1 cellular context compared by ENCODE assay signal in the genomic region with DNA sequence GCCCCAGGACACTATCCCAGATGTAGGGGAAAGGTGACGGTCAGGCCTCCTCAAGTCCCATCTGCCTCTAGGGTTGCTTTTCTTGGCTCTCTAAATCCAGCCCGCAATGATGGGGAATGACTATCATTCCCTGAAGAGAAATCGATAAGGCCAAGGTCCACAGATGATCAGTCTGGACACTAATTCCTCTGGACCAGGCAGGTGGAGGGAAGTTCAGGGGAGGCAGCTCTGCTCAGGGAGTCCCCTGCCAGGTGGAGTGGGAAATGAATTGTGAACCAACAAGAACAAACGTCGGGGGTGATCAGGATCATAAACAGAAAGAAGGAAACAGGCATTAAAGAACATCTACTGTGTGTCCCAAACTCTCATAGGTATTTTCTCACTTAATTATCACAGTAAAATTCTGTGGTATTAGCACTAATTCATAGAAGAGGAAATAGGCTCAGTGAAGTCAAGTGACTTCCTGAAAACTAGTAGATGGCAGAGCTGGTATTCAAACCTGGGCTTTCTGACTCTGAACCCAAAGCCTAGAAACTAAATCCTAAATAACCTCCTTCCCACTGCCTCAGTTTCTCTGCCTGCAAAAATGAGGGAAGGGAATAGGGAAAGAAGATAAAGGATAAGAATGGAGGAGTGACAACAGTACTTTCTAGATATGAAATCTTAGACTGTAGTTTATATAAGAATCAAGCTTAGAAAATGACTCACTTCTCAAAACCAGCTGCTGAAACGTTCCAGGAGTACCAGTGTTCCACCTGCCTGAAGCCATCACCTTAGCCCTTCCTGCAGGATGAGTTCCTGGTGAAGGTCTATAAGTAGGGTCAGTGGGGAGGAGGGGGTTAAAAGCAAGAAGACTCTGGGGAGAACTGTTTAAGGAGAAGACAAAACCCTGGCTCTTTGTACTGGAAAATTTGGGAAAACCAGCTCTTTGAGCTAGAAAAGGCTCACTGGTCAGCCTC.
TF ChIP-seq lines count a peak whose summit lies in the region.

No MANE protein-coding gene starts in this region.

TF ChIP-seq in GM12878, 131 proteins besides CTCF, POLR2A, EP300 and RAD21 (continued from another document and continues in another):
- TF ChIP-seq, protein P1, sequence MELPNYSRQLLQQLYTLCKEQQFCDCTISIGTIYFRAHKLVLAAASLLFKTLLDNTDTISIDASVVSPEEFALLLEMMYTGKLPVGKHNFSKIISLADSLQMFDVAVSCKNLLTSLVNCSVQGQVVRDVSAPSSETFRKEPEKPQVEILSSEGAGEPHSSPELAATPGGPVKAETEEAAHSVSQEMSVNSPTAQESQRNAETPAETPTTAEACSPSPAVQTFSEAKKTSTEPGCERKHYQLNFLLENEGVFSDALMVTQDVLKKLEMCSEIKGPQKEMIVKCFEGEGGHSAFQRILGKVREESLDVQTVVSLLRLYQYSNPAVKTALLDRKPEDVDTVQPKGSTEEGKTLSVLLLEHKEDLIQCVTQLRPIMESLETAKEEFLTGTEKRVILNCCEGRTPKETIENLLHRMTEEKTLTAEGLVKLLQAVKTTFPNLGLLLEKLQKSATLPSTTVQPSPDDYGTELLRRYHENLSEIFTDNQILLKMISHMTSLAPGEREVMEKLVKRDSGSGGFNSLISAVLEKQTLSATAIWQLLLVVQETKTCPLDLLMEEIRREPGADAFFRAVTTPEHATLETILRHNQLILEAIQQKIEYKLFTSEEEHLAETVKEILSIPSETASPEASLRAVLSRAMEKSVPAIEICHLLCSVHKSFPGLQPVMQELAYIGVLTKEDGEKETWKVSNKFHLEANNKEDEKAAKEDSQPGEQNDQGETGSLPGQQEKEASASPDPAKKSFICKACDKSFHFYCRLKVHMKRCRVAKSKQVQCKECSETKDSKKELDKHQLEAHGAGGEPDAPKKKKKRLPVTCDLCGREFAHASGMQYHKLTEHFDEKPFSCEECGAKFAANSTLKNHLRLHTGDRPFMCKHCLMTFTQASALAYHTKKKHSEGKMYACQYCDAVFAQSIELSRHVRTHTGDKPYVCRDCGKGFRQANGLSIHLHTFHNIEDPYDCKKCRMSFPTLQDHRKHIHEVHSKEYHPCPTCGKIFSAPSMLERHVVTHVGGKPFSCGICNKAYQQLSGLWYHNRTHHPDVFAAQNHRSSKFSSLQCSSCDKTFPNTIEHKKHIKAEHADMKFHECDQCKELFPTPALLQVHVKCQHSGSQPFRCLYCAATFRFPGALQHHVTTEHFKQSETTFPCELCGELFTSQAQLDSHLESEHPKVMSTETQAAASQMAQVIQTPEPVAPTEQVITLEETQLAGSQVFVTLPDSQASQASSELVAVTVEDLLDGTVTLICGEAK (IDR thresholded peaks at IDR 0.05; ENCODE audit: borderline replicate concordance) = no peak; the same call in 1 of the 2 replicates
- TF ChIP-seq, protein P2, sequence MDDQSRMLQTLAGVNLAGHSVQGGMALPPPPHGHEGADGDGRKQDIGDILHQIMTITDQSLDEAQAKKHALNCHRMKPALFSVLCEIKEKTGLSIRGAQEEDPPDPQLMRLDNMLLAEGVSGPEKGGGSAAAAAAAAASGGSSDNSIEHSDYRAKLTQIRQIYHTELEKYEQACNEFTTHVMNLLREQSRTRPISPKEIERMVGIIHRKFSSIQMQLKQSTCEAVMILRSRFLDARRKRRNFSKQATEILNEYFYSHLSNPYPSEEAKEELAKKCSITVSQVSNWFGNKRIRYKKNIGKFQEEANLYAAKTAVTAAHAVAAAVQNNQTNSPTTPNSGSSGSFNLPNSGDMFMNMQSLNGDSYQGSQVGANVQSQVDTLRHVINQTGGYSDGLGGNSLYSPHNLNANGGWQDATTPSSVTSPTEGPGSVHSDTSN (IDR thresholded peaks at IDR 0.05; ENCODE audit: insufficient replicate concordance, low read depth, low read length) = no peak
- TF ChIP-seq CHD4 (IDR thresholded peaks at IDR 0.05) = no peak
- no peak for TF ChIP-seq RFX5 (IDR thresholded peaks at IDR 0.05; ENCODE audit: low read depth, low read length)
- TF ChIP-seq CBFB (IDR thresholded peaks at IDR 0.05; ENCODE audit: low read depth) = no peak
- TF ChIP-seq, protein P3, sequence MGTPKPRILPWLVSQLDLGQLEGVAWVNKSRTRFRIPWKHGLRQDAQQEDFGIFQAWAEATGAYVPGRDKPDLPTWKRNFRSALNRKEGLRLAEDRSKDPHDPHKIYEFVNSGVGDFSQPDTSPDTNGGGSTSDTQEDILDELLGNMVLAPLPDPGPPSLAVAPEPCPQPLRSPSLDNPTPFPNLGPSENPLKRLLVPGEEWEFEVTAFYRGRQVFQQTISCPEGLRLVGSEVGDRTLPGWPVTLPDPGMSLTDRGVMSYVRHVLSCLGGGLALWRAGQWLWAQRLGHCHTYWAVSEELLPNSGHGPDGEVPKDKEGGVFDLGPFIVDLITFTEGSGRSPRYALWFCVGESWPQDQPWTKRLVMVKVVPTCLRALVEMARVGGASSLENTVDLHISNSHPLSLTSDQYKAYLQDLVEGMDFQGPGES (IDR thresholded peaks at IDR 0.05) = no peak
- no peak for TF ChIP-seq EGR1 (IDR thresholded peaks at IDR 0.05; ENCODE audit: borderline replicate concordance in 1 of 2, low read depth in 2 of 2, low read length in 2 of 2)
- TF ChIP-seq BCL11A (IDR thresholded peaks at IDR 0.05; ENCODE audit: low read depth, low read length) = no peak
- peak; percentile 69 for TF ChIP-seq NR2F1 (conservative IDR thresholded peaks at IDR 0.05)
- TF ChIP-seq CHD2 (IDR thresholded peaks at IDR 0.05; ENCODE audit: borderline replicate concordance, low read depth, low read length) = peak; percentile 28; the same call in 1 of the 2 replicates
- TF ChIP-seq ZBED1 (IDR thresholded peaks at IDR 0.05; ENCODE audit: borderline replicate concordance) = no peak
- TF ChIP-seq ETV6 (conservative IDR thresholded peaks at IDR 0.05 in 1 of 2, IDR thresholded peaks at IDR 0.05 in 1 of 2; ENCODE audit: borderline replicate concordance in 1 of 2, low read depth in 1 of 2) = no peak; a peak in 1 of 4 replicates
- TF ChIP-seq, protein P4, sequence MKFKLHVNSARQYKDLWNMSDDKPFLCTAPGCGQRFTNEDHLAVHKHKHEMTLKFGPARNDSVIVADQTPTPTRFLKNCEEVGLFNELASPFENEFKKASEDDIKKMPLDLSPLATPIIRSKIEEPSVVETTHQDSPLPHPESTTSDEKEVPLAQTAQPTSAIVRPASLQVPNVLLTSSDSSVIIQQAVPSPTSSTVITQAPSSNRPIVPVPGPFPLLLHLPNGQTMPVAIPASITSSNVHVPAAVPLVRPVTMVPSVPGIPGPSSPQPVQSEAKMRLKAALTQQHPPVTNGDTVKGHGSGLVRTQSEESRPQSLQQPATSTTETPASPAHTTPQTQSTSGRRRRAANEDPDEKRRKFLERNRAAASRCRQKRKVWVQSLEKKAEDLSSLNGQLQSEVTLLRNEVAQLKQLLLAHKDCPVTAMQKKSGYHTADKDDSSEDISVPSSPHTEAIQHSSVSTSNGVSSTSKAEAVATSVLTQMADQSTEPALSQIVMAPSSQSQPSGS (IDR thresholded peaks at IDR 0.05; ENCODE audit: low read length) = no peak
- TF ChIP-seq, protein P5, sequence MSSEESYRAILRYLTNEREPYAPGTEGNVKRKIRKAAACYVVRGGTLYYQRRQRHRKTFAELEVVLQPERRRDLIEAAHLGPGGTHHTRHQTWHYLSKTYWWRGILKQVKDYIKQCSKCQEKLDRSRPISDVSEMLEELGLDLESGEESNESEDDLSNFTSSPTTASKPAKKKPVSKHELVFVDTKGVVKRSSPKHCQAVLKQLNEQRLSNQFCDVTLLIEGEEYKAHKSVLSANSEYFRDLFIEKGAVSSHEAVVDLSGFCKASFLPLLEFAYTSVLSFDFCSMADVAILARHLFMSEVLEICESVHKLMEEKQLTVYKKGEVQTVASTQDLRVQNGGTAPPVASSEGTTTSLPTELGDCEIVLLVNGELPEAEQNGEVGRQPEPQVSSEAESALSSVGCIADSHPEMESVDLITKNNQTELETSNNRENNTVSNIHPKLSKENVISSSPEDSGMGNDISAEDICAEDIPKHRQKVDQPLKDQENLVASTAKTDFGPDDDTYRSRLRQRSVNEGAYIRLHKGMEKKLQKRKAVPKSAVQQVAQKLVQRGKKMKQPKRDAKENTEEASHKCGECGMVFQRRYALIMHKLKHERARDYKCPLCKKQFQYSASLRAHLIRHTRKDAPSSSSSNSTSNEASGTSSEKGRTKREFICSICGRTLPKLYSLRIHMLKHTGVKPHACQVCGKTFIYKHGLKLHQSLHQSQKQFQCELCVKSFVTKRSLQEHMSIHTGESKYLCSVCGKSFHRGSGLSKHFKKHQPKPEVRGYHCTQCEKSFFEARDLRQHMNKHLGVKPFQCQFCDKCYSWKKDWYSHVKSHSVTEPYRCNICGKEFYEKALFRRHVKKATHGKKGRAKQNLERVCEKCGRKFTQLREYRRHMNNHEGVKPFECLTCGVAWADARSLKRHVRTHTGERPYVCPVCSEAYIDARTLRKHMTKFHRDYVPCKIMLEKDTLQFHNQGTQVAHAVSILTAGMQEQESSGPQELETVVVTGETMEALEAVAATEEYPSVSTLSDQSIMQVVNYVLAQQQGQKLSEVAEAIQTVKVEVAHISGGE (CRISPR knock-in tag; IDR thresholded peaks at IDR 0.05) = no peak
- peak; percentile 67 for TF ChIP-seq SPI1 (IDR thresholded peaks at IDR 0.05; ENCODE audit: borderline replicate concordance, insufficient read depth, low read depth, low read length)
- TF ChIP-seq MEF2B (IDR thresholded peaks at IDR 0.05; ENCODE audit: partially characterized antibody, poor library complexity, severe bottlenecking) = peak; percentile 40
- TF ChIP-seq, protein P6, sequence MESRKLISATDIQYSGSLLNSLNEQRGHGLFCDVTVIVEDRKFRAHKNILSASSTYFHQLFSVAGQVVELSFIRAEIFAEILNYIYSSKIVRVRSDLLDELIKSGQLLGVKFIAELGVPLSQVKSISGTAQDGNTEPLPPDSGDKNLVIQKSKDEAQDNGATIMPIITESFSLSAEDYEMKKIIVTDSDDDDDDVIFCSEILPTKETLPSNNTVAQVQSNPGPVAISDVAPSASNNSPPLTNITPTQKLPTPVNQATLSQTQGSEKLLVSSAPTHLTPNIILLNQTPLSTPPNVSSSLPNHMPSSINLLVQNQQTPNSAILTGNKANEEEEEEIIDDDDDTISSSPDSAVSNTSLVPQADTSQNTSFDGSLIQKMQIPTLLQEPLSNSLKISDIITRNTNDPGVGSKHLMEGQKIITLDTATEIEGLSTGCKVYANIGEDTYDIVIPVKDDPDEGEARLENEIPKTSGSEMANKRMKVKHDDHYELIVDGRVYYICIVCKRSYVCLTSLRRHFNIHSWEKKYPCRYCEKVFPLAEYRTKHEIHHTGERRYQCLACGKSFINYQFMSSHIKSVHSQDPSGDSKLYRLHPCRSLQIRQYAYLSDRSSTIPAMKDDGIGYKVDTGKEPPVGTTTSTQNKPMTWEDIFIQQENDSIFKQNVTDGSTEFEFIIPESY (IDR thresholded peaks at IDR 0.05) = no peak
- no peak for TF ChIP-seq LARP7 (IDR thresholded peaks at IDR 0.05)
- no peak for TF ChIP-seq TCF12 (IDR thresholded peaks at IDR 0.05; ENCODE audit: low read depth, low read length)
- TF ChIP-seq CHD1 (IDR thresholded peaks at IDR 0.05; ENCODE audit: low read depth, low read length) = no peak
- TF ChIP-seq, protein P7, sequence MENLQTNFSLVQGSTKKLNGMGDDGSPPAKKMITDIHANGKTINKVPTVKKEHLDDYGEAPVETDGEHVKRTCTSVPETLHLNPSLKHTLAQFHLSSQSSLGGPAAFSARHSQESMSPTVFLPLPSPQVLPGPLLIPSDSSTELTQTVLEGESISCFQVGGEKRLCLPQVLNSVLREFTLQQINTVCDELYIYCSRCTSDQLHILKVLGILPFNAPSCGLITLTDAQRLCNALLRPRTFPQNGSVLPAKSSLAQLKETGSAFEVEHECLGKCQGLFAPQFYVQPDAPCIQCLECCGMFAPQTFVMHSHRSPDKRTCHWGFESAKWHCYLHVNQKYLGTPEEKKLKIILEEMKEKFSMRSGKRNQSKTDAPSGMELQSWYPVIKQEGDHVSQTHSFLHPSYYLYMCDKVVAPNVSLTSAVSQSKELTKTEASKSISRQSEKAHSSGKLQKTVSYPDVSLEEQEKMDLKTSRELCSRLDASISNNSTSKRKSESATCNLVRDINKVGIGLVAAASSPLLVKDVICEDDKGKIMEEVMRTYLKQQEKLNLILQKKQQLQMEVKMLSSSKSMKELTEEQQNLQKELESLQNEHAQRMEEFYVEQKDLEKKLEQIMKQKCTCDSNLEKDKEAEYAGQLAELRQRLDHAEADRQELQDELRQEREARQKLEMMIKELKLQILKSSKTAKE (IDR thresholded peaks at IDR 0.05; ENCODE audit: low read depth, poor library complexity, severe bottlenecking) = no peak
- peak; percentile 84 for TF ChIP-seq MTA2 (IDR thresholded peaks at IDR 0.05; ENCODE audit: low read depth)
- TF ChIP-seq, protein P8, sequence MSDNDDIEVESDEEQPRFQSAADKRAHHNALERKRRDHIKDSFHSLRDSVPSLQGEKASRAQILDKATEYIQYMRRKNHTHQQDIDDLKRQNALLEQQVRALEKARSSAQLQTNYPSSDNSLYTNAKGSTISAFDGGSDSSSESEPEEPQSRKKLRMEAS (IDR thresholded peaks at IDR 0.05; ENCODE audit: low read depth, low read length) = no peak
- TF ChIP-seq, protein P9, sequence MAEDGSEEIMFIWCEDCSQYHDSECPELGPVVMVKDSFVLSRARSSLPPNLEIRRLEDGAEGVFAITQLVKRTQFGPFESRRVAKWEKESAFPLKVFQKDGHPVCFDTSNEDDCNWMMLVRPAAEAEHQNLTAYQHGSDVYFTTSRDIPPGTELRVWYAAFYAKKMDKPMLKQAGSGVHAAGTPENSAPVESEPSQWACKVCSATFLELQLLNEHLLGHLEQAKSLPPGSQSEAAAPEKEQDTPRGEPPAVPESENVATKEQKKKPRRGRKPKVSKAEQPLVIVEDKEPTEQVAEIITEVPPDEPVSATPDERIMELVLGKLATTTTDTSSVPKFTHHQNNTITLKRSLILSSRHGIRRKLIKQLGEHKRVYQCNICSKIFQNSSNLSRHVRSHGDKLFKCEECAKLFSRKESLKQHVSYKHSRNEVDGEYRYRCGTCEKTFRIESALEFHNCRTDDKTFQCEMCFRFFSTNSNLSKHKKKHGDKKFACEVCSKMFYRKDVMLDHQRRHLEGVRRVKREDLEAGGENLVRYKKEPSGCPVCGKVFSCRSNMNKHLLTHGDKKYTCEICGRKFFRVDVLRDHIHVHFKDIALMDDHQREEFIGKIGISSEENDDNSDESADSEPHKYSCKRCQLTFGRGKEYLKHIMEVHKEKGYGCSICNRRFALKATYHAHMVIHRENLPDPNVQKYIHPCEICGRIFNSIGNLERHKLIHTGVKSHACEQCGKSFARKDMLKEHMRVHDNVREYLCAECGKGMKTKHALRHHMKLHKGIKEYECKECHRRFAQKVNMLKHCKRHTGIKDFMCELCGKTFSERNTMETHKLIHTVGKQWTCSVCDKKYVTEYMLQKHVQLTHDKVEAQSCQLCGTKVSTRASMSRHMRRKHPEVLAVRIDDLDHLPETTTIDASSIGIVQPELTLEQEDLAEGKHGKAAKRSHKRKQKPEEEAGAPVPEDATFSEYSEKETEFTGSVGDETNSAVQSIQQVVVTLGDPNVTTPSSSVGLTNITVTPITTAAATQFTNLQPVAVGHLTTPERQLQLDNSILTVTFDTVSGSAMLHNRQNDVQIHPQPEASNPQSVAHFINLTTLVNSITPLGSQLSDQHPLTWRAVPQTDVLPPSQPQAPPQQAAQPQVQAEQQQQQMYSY (CRISPR knock-in tag; IDR thresholded peaks at IDR 0.05) = no peak
- TF ChIP-seq ZNF622 (IDR thresholded peaks at IDR 0.05) = no peak
- TF ChIP-seq HDAC2 (IDR thresholded peaks at IDR 0.05) = no peak
- TF ChIP-seq SMAD5 (IDR thresholded peaks at IDR 0.05; ENCODE audit: low read depth) = no peak
- TF ChIP-seq PAX8 (IDR thresholded peaks at IDR 0.05) = no peak
- no peak; the same call in 1 of the 2 replicates for TF ChIP-seq IKZF1 (conservative IDR thresholded peaks at IDR 0.05)
- no peak for TF ChIP-seq CREM (IDR thresholded peaks at IDR 0.05; ENCODE audit: low read depth)
- TF ChIP-seq HDGF (IDR thresholded peaks at IDR 0.05) = no peak
- TF ChIP-seq KLF5 (IDR thresholded peaks at IDR 0.05; ENCODE audit: partially characterized antibody) = no peak
- TF ChIP-seq NR2C1 (IDR thresholded peaks at IDR 0.05) = no peak
- no peak for TF ChIP-seq BACH1 (IDR thresholded peaks at IDR 0.05; ENCODE audit: borderline replicate concordance)
